In genomic region chr18:5415665-5416064, GRCh38 we compare ENCODE assay signal across 22 cellular contexts.
"Had no signal": no experiment of that assay in that cellular context is flagged by ENCODE, and none has a peak within 500 bp of the region (broad histone marks: within the 10 kb centered on the region; RNA-seq: fewer than 3 reads in every experiment).

No MANE protein-coding gene starts in this region.

- H3K4me1 Mint-ChIP-seq: activated CD8-positive, alpha-beta memory T cell treated with anti-CD3 and anti-CD28 coated beads, Interleukin-2, amount 10 ng/mL, durations not matched to agents 7 days and 5 days; immature natural killer cell; naive B cell had no signal

- H3K9me3 Mint-ChIP-seq: mesothelial cell of epicardium; naive B cell; stimulated activated naive CD8-positive, alpha-beta T cell treated with anti-CD3 and anti-CD28 coated beads, Interleukin-15, Interleukin-2, amounts not matched to agents 100 ng/mL and 50 ng/mL, for 24 hours had no signal

- H3K4me3 ChIP-seq: heart left ventricle, right lobe of liver, thyroid gland, upper lobe of left lung had no signal

- H3K36me3 ChIP-seq: brain microvascular endothelial cell, right lobe of liver, thyroid gland, upper lobe of left lung had no signal

- H3K27me3 ChIP-seq: brain microvascular endothelial cell, heart left ventricle, right lobe of liver, thyroid gland, upper lobe of left lung had no signal

- H3K4me1 ChIP-seq: right lobe of liver, thyroid gland had no signal

- H3K27ac ChIP-seq: brain microvascular endothelial cell, heart left ventricle, right lobe of liver, thyroid gland, upper lobe of left lung had no signal

- FAIRE-seq: kidney had no signal

- H3K9me3 ChIP-seq: heart left ventricle, right lobe of liver, thyroid gland, upper lobe of left lung had no signal

- H3K27ac Mint-ChIP-seq: activated CD4-positive, alpha-beta T cell treated with anti-CD3 and anti-CD28 coated beads for 36 hours; activated CD8-positive, alpha-beta memory T cell treated with anti-CD3 and anti-CD28 coated beads, Interleukin-2, amount 10 ng/mL, durations not matched to agents 7 days and 5 days; activated CD8-positive, alpha-beta T cell treated with anti-CD3 and anti-CD28 coated beads, Interleukin-2, amount 10 ng/mL, durations not matched to agents 7 days and 5 days; activated naive CD8-positive, alpha-beta T cell; immature natural killer cell; mesothelial cell of epicardium; naive B cell; stimulated activated naive CD8-positive, alpha-beta T cell treated with anti-CD3 and anti-CD28 coated beads, Interleukin-15, Interleukin-2, amounts not matched to agents 100 ng/mL and 50 ng/mL, for 24 hours had no signal

- DNase-seq: activated CD4-positive, alpha-beta T cell treated with anti-CD3 and anti-CD28 coated beads for 36 hours; activated CD4-positive, CD25-positive, alpha-beta regulatory T cell; activated CD8-positive, alpha-beta memory T cell treated with anti-CD3 and anti-CD28 coated beads, Interleukin-2, amount 10 ng/mL, durations not matched to agents 7 days and 5 days; activated CD8-positive, alpha-beta T cell treated with anti-CD3 and anti-CD28 coated beads, Interleukin-2, amount 10 ng/mL, durations not matched to agents 7 days and 5 days; activated effector memory CD4-positive, alpha-beta T cell treated with Interleukin-2 at 50 U/mL for 16 hours; activated naive CD4-positive, alpha-beta T cell treated with Interleukin-2 at 50 U/mL for 16 hours; aorta; brain microvascular endothelial cell; cortex of kidney; foreskin fibroblast; heart left ventricle; immature natural killer cell; kidney; naive B cell; right lobe of liver; stimulated activated CD4-positive, alpha-beta T cell treated with anti-CD3 and anti-CD28 coated beads, Interleukin-4, amount 100 ng/mL, for 1 hour; thyroid gland; upper lobe of left lung had no signal

- ATAC-seq: activated CD4-positive, alpha-beta T cell treated with anti-CD3 and anti-CD28 coated beads for 36 hours; activated CD8-positive, alpha-beta memory T cell treated with anti-CD3 and anti-CD28 coated beads, Interleukin-2, amount 10 ng/mL, durations not matched to agents 7 days and 5 days; activated CD8-positive, alpha-beta T cell treated with anti-CD3 and anti-CD28 coated beads, Interleukin-2, amount 10 ng/mL, durations not matched to agents 7 days and 5 days; esophagus mucosa; heart left ventricle; right lobe of liver had no signal

- H3K4me3 Mint-ChIP-seq: activated CD4-positive, alpha-beta T cell treated with anti-CD3 and anti-CD28 coated beads for 36 hours; activated CD8-positive, alpha-beta memory T cell treated with anti-CD3 and anti-CD28 coated beads, Interleukin-2, amount 10 ng/mL, durations not matched to agents 7 days and 5 days; activated CD8-positive, alpha-beta T cell treated with anti-CD3 and anti-CD28 coated beads, Interleukin-2, amount 10 ng/mL, durations not matched to agents 7 days and 5 days; activated naive CD8-positive, alpha-beta T cell; immature natural killer cell; mesothelial cell of epicardium; naive B cell; stimulated activated naive CD8-positive, alpha-beta T cell treated with anti-CD3 and anti-CD28 coated beads, Interleukin-15, Interleukin-2, amounts not matched to agents 100 ng/mL and 50 ng/mL, for 24 hours had no signal

- H3K36me3 Mint-ChIP-seq: activated CD8-positive, alpha-beta memory T cell treated with anti-CD3 and anti-CD28 coated beads, Interleukin-2, amount 10 ng/mL, durations not matched to agents 7 days and 5 days; activated naive CD8-positive, alpha-beta T cell; immature natural killer cell; naive B cell had no signal
